8 cellular contexts compared by ENCODE assay signal in the genomic region with DNA sequence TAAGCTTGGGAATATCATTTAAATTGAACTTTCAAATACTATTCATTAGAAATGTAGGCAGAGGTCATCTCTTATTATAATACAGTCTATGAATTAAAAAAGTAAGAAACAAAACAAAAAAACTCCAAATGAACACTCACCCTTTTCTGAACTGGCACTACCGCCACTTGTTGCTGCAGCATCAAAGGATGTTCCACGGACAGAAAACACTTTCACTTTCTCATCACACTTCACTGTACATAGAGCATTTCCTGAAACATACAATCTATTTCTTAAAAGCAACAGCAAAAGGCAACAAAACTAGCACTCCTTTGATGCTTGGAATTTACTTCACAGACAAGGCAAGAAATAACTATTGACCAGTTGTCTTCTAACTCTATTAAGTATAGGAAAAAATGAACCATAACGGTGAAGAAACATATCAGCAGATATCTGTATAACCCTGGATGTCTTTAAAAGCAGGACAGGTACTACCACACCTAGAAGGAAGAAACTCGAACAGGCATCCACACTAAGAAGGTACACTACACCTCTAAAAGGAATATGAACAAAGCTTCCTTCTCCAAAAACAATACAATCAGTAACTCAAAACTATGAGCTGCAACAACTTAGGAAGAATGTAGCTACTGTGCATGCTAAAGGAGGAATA. TPM values are rescaled to one million over a fixed set of nuclear protein-coding genes. Genes with fewer than 3 reads are reported as not detected.
DNase-seq lines count a peak whose midpoint lies in the region; ATAC-seq, FAIRE-seq and TF ChIP-seq lines count a peak whose summit lies in the region.

No MANE protein-coding gene starts in this region.

- peak; percentile 59 for FAIRE-seq in GM12878 (lab: Jason Lieb, UNC)

- no peaks in the 10 kb centered on the region for H4K20me1 ChIP-seq in GM12878 (ENCODE audit: control insufficient read depth, insufficient read depth)

- no peak for TF ChIP-seq EP300 in GM12878 (IDR thresholded peaks at IDR 0.05; ENCODE audit: borderline replicate concordance in 1 of 2, control insufficient read depth in 1 of 2, low read depth in 2 of 2, low read length in 2 of 2)

- SMC1A ChIA-PET in GM12878 (lab: Charles Lee; ENCODE audit: uncharacterized antibody, unreplicated experiment), result interaction anchor here (0.9 to 1.7 kb wide), 7 partner anchors 12 to 96 kb away, joined by 3 to 8 read pairs (median 4); partner anchors contain the start of gene ETFA

- H3K27ac ChIP-seq in GM12878 (ENCODE audit: control insufficient read depth, insufficient read depth) (peak overlapping the region; percentile 27), SJCRH30 (no peak overlapping the region), right cardiac atrium (ENCODE audit: low read length) (no peak overlapping the region)

- peaks cover 4 to 28% of the 10 kb centered on the region in 2 experiments for H3K36me3 ChIP-seq in GM12878 (ENCODE audit: control insufficient read depth in 2 of 2, insufficient read depth in 2 of 2, low read length in 1 of 2)
- H3K36me3 ChIP-seq in SJCRH30, result peaks cover 41% of the 10 kb centered on the region

- intact Hi-C loops in GM12878 (cut with micrococcal nuclease; ENCODE audit: unreplicated experiment) (loop anchor here (2.0 kb wide), 1 partner anchor 96 kb away; no protein-coding TSS in a partner anchor), right cardiac atrium (cut with DNase I) (no loop called here)

- no peak for TF ChIP-seq POLR2A in GM12878 (IDR thresholded peaks at IDR 0.05; ENCODE audit: low read depth, low read length)

- no TSS peak for BruUV-seq in GM12878 (replicated peaks; lab: Mats Ljungman, UMichigan)

- DNase-seq in activated T-cell treated with anti-CD3 and anti-CD28 coated beads for 1 hour (ENCODE audit: low read depth) (peak; percentile 13), GM12878 (ENCODE audit: low read depth, low spot score) (peak; percentile 28), HK-2 (ENCODE audit: unreplicated experiment) (no peak), SJCRH30 (no peak), right cardiac atrium (no peak)
- DNase-seq in activated T-cell treated with anti-CD3 and anti-CD28 coated beads, Interleukin-2, amount 50 U/mL, for 1 hour, result no peak
- peak; percentile 8 for DNase-seq in stimulated activated naive CD8-positive, alpha-beta T cell treated with anti-CD3 and anti-CD28 coated beads, Interleukin-15, Interleukin-2, amounts not matched to agents 100 U/mL and 50 U/mL, for 24 hours

- peak overlapping the region; percentile 68 for H3K4me2 ChIP-seq in GM12878 (ENCODE audit: control insufficient read depth, insufficient read depth)

- no peaks in the 10 kb centered on the region for H3K79me2 ChIP-seq in GM12878 (ENCODE audit: control insufficient read depth, insufficient read depth, low read length)

- ATAC-seq in HG03565 (IDR thresholded peaks at IDR 0.05; ENCODE audit: unreplicated experiment) (peak; percentile 57), GM12878 (peak; percentile 93), right cardiac atrium (no peak)
- peak; percentile 79 for ATAC-seq in stimulated activated naive CD8-positive, alpha-beta T cell treated with anti-CD3 and anti-CD28 coated beads, Interleukin-15, Interleukin-2, amounts not matched to agents 100 U/mL and 50 U/mL, for 24 hours

- POLR2A ChIA-PET in GM12878 (lab: Charles Lee), result interaction anchor here (1.2 kb wide), 1 partner anchor 24 kb away, joined by 3 read pairs; no protein-coding TSS in a partner anchor

- no peaks in the 10 kb centered on the region for H3K27me3 ChIP-seq in GM12878 (replicated peaks in 1 of 2; ENCODE audit: control insufficient read depth in 2 of 2, insufficient read depth in 2 of 2, low read length in 1 of 2)
- H3K27me3 ChIP-seq in SJCRH30, result no peaks in the 10 kb centered on the region
- no peaks in the 10 kb centered on the region for H3K27me3 ChIP-seq in right cardiac atrium (ENCODE audit: control insufficient read depth, insufficient read depth)

- in situ Hi-C loops in GM12878 (cut with MboI), result no loop called here

- CTCF ChIA-PET in GM12878 (lab: Yijun Ruan, JAX), result interaction anchor here (0.9 to 2.2 kb wide), 4 partner anchors 9 to 96 kb away, joined by 3 to 9 read pairs (median 4); no protein-coding TSS in a partner anchor

- H3K9me3 ChIP-seq in GM12878 (replicated peaks; ENCODE audit: control insufficient read depth, insufficient read depth, low read length), result no peaks in the 10 kb centered on the region
- 0 out of 2 replicates have a peak, but pooled peaks cover 3% of the 10 kb centered on the region for H3K9me3 ChIP-seq in SJCRH30 (replicated peaks)
- no peaks in the 10 kb centered on the region for H3K9me3 ChIP-seq in right cardiac atrium (ENCODE audit: control insufficient read depth, low read length)

- TF ChIP-seq RAD21 in GM12878 (IDR thresholded peaks at IDR 0.05; ENCODE audit: insufficient read depth, low read depth, low read length), result no peak

- 2% methylated on average over 4 of the region's 4 CpGs for WGBS in GM12878 (ENCODE audit: insufficient coverage, insufficient replicate concordance, low lambda C conversion rate, missing lambda C conversion rate)
- WGBS in right cardiac atrium, result 69% methylated on average over 4 of the region's 4 CpGs

- TF ChIP-seq CTCF in GM12878 (IDR thresholded peaks at IDR 0.05 in 2 of 3, conservative IDR thresholded peaks at IDR 0.05 in 1 of 3; ENCODE audit: control insufficient read depth in 2 of 3, extremely low read depth in 1 of 3, insufficient read depth in 1 of 3, low read depth in 3 of 3, low read length in 3 of 3), result no peak

- H3K4me3 ChIP-seq in GM12878, result no peak overlapping the region
- no peak overlapping the region for H3K4me3 ChIP-seq in SJCRH30
- no peak overlapping the region for H3K4me3 ChIP-seq in right cardiac atrium (ENCODE audit: low read length)

- H2AFZ ChIP-seq in GM12878 (ENCODE audit: control insufficient read depth, low read depth, low read length), result peak overlapping the region; percentile 59

- no peak overlapping the region; the same call in 1 of the 2 replicates for H3K9ac ChIP-seq in GM12878 (ENCODE audit: control insufficient read depth, insufficient read depth, low read length)

- H3K4me1 ChIP-seq in GM12878 (ENCODE audit: control insufficient read depth, insufficient read depth, low read length) (peaks cover 4% of the 10 kb centered on the region; the same call in 1 of the 2 replicates), SJCRH30 (no peaks in the 10 kb centered on the region), right cardiac atrium (ENCODE audit: control insufficient read depth, insufficient read depth, low read length) (no peaks in the 10 kb centered on the region)

- RAD21 ChIA-PET in GM12878 (lab: Charles Lee; ENCODE audit: unreplicated experiment), result interaction anchor here (0.8 to 2.1 kb wide), 3 partner anchors 11 to 25 kb away, joined by 3 to 8 read pairs (median 7); partner anchors contain the start of gene ETFA

TF ChIP-seq in GM12878, 131 proteins besides CTCF, POLR2A, EP300 and RAD21 (continues in another document):
- TF ChIP-seq ZNF24 (IDR thresholded peaks at IDR 0.05), result no peak

RNA-seq across cellular contexts. Expression of gene ETFA, which starts 24.9 kb away (rescaled TPM):
- total RNA-seq in GM12878 (2013; cell fraction: nucleolus; rRNA removed), result 212 and 216 TPM in 2 replicates
- total RNA-seq in GM12878 (2014; rRNA removed), result 129 and 135 TPM in 2 replicates
- 156 and 159 TPM in 2 replicates for total RNA-seq in GM12878 (2014; rRNA removed; fragmentation: Illumina TruSeq; extraction: Trizol)
- total RNA-seq in GM12878 (2021), result 149 and 172 TPM in 2 replicates
- polyA plus RNA-seq in GM12878 (2011; ENCODE audit: low read depth), result 156 TPM
- polyA plus RNA-seq in GM12878 (2011; rRNA removed), result 331 and 404 TPM in 2 replicates
- 181 and 197 TPM in 2 replicates for polyA plus RNA-seq in GM12878 (2011; cell fraction: cytosol; rRNA removed)
- 100 and 118 TPM in 2 replicates for polyA plus RNA-seq in GM12878 (2011; cell fraction: nucleus; rRNA removed)
- 172 and 177 TPM in 2 replicates for polyA plus RNA-seq in GM12878 (2012)
- polyA plus RNA-seq in GM12878 (2014; fragmentation: Illumina TruSeq; extraction: Trizol), result 166 and 192 TPM in 2 replicates
- polyA plus RNA-seq in GM12878 (2014; fragmentation: Nextera tagmentation; extraction: Ambion mirVana), result 100 to 1,000 TPM; 114 to 124 TPM
- polyA plus RNA-seq in GM12878 (2014; rRNA removed), result 136 and 148 TPM in 2 replicates
- polyA plus RNA-seq in GM12878 (2016; fragmentation: Nextera tagmentation; extraction: Ambion mirVana), result 100 to 1,000 TPM; 290 to 320 TPM
- polyA minus RNA-seq in GM12878 (2011; rRNA and poly(A)+ RNA removed), result 154 and 211 TPM in 2 replicates
- polyA minus RNA-seq in GM12878 (2011; cell fraction: cytosol; rRNA and poly(A)+ RNA removed), result 45.7 and 54.7 TPM in 2 replicates
- 43.0 and 54.1 TPM in 2 replicates for polyA minus RNA-seq in GM12878 (2011; cell fraction: nucleus; rRNA and poly(A)+ RNA removed)
- total RNA-seq in SJCRH30 (2014; rRNA removed; shearing (Covaris generic)), result 139 TPM in 2 replicates
- total RNA-seq in right cardiac atrium, result 100 to 1,000 TPM; 248 to 283 (median 250) TPM
- 264 TPM for polyA plus RNA-seq in right cardiac atrium

RNA-seq across cellular contexts. Expression of gene ISL2, which starts 50.2 kb away (rescaled TPM):
- total RNA-seq in GM12878 (2013; cell fraction: nucleolus; rRNA removed), result 0.29 TPM in 1 of 2 replicates, not detected in the other
- total RNA-seq in GM12878 (2014; rRNA removed) (0.11 TPM in 1 of 2 replicates, not detected in the other), GM12878 (2014; rRNA removed; fragmentation: Illumina TruSeq; extraction: Trizol) (not detected in 2 replicates), GM12878 (2021) (0.26 TPM in 1 of 2 replicates, not detected in the other), right cardiac atrium (not detected)
- 0.91 TPM for polyA plus RNA-seq in GM12878 (2011; ENCODE audit: low read depth)
- polyA plus RNA-seq in GM12878 (2011; rRNA removed) (0.06 and 0.08 TPM in 2 replicates), GM12878 (2014; fragmentation: Illumina TruSeq; extraction: Trizol) (not detected in 2 replicates), GM12878 (2014; fragmentation: Nextera tagmentation; extraction: Ambion mirVana) (not detected), GM12878 (2014; rRNA removed) (0.05 TPM in 1 of 2 replicates, not detected in the other), GM12878 (2016; fragmentation: Nextera tagmentation; extraction: Ambion mirVana) (not detected), right cardiac atrium (0.05 TPM)
- polyA plus RNA-seq in GM12878 (2011; cell fraction: cytosol; rRNA removed), result 0.18 and 0.30 TPM in 2 replicates
- polyA plus RNA-seq in GM12878 (2011; cell fraction: nucleus; rRNA removed), result 1.6 and 1.7 TPM in 2 replicates
- polyA plus RNA-seq in GM12878 (2012), result 1.4 and 2.3 TPM in 2 replicates
- 0.15 TPM in 1 of 2 replicates, not detected in the other for polyA minus RNA-seq in GM12878 (2011; rRNA and poly(A)+ RNA removed)
- polyA minus RNA-seq in GM12878 (2011; cell fraction: cytosol; rRNA and poly(A)+ RNA removed), result 1.7 TPM in 1 of 2 replicates, not detected in the other
- polyA minus RNA-seq in GM12878 (2011; cell fraction: nucleus; rRNA and poly(A)+ RNA removed), result not detected in 2 replicates
- 3.0 and 4.3 TPM in 2 replicates for total RNA-seq in SJCRH30 (2014; rRNA removed; shearing (Covaris generic))

Comparison
In these comparisons a context has a peak if more than half of its experiments do, and no peak if none do; other contexts are left out.
1. DNase-seq: peak in activated T-cell treated with anti-CD3 and anti-CD28 coated beads for 1 hour (single experiment), GM12878 (single experiment) and stimulated activated naive CD8-positive, alpha-beta T cell treated with anti-CD3 and anti-CD28 coated beads, Interleukin-15, Interleukin-2, amounts not matched to agents 100 U/mL and 50 U/mL, for 24 hours (single experiment); none in activated T-cell treated with anti-CD3 and anti-CD28 coated beads, Interleukin-2, amount 50 U/mL, for 1 hour (single experiment), HK-2 (single experiment), SJCRH30 (0 of 2) and right cardiac atrium (0 of 3).
2. ATAC-seq: peak in HG03565 (single experiment), GM12878 (single experiment) and stimulated activated naive CD8-positive, alpha-beta T cell treated with anti-CD3 and anti-CD28 coated beads, Interleukin-15, Interleukin-2, amounts not matched to agents 100 U/mL and 50 U/mL, for 24 hours (single experiment); none in right cardiac atrium (0 of 2).